25 cellular contexts compared by ENCODE assay signal in the genomic region with DNA sequence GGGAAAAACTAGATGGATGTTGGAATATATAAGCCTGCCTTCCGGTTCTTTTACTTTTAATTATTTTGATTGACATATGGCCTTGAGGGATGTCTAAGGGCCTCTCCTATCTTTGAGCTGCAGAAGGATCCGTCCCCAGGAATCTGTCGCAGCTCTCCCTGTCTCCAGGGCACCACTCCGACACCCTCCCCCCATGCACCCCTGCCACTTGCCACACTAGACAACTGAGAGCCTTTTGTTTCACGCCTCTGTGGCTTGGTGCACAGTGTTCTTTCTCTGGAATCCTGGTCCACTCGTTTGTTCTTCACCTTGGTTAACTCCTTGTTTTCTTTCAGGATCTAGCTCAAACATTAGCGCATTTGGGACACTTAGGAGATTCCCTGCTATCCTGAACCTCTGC.
DNase-seq lines count a peak whose midpoint lies in the region; ATAC-seq, FAIRE-seq and TF ChIP-seq lines count a peak whose summit lies in the region.
"Had no signal": no experiment of that assay in that cellular context is flagged by ENCODE, and none has a peak within 500 bp of the region (broad histone marks: within the 10 kb centered on the region; RNA-seq: fewer than 3 reads in every experiment).

No MANE protein-coding gene starts in this region.

- POLR2A ChIA-PET in WTC11 (lab: Charles Lee): no interaction called here

- no peak for FAIRE-seq in small intestine (lab: Jason Lieb, UNC)
- FAIRE-seq: H54, HTR-8/SVneo, RCC 7860 had no signal

- H3K27me3 Mint-ChIP-seq in WTC11 (ENCODE audit: low read depth): peaks cover 7% of the 10 kb centered on the region
- H3K27me3 Mint-ChIP-seq in neural progenitor cell (ENCODE audit: insufficient read depth, low read depth): peaks cover 2% of the 10 kb centered on the region
- H3K27me3 Mint-ChIP-seq: CD4-positive, alpha-beta memory T cell had no signal

- TF ChIP-seq CTCF in WTC11 (IDR thresholded peaks at IDR 0.05) (no peak), neural progenitor cell (IDR thresholded peaks at IDR 0.05) (no peak)

- no peaks in the 10 kb centered on the region for H3K79me2 ChIP-seq in neural progenitor cell (ENCODE audit: low read depth)

- CTCF ChIA-PET in WTC11 (lab: Charles Lee): no interaction called here

- no peaks in the 10 kb centered on the region for H4K20me1 ChIP-seq in neural progenitor cell (ENCODE audit: low read depth)
- H4K20me1 ChIP-seq: BLaER1 had no signal

- H3K4me3 Mint-ChIP-seq in WTC11 (no peak overlapping the region), neural progenitor cell (no peak overlapping the region)
- H3K4me3 Mint-ChIP-seq: CD4-positive, alpha-beta memory T cell had no signal

- 79 to 94% (median 91%) methylated on average over 7 of the region's 7 CpGs for WGBS in small intestine, 3 donors

- H3K9ac ChIP-seq in neural progenitor cell: no peak overlapping the region
- H3K9ac ChIP-seq: BLaER1 had no signal

- no peaks in the 10 kb centered on the region for H3K4me1 ChIP-seq in neural progenitor cell
- no peaks in the 10 kb centered on the region for H3K4me1 ChIP-seq in small intestine (ENCODE audit: control insufficient read depth in 2 of 2, insufficient read depth in 1 of 2, low read depth in 1 of 2, low read length in 1 of 2)

- peaks cover 43% of the 10 kb centered on the region for H3K4me1 Mint-ChIP-seq in WTC11
- H3K4me1 Mint-ChIP-seq in neural progenitor cell: no peaks in the 10 kb centered on the region

- no peaks in the 10 kb centered on the region for H3F3A ChIP-seq in neural progenitor cell (ENCODE audit: low read depth)

- H3K4me2 ChIP-seq in neural progenitor cell: no peak overlapping the region
- H3K4me2 ChIP-seq: BLaER1 had no signal

- peaks cover 27% of the 10 kb centered on the region for H3K36me3 Mint-ChIP-seq in WTC11
- peaks cover 17% of the 10 kb centered on the region for H3K36me3 Mint-ChIP-seq in neural progenitor cell

- no peaks in the 10 kb centered on the region for H3K9me3 ChIP-seq in neural progenitor cell (ENCODE audit: low read depth)
- H3K9me3 ChIP-seq in small intestine (ENCODE audit: control insufficient read depth, low read depth): no peaks in the 10 kb centered on the region

- no peak overlapping the region for H3K27ac ChIP-seq in neural progenitor cell
- no peak overlapping the region for H3K27ac ChIP-seq in substantia nigra (ENCODE audit: low read depth, low read length, poor library complexity, severe bottlenecking)
- H3K27ac ChIP-seq in small intestine (ENCODE audit: low read depth in 1 of 2, low read length in 1 of 2): no peak overlapping the region
- H3K27ac ChIP-seq: BLaER1, SK-N-MC had no signal

- H3K27ac Mint-ChIP-seq in WTC11: peak overlapping the region; percentile 80
- peak overlapping the region; percentile 39 for H3K27ac Mint-ChIP-seq in neural progenitor cell
- H3K27ac Mint-ChIP-seq: CD4-positive, alpha-beta memory T cell had no signal

- H3K9me3 Mint-ChIP-seq in WTC11 (peaks cover 5% of the 10 kb centered on the region), neural progenitor cell (peaks cover 10% of the 10 kb centered on the region)

- H3K4me3 ChIP-seq in neural progenitor cell (no peak overlapping the region), small intestine (ENCODE audit: low read depth in 1 of 2, low read length in 2 of 2) (no peak overlapping the region)
- H3K4me3 ChIP-seq: BLaER1, SK-N-MC had no signal

- no peak overlapping the region for H2AFZ ChIP-seq in neural progenitor cell (replicated peaks)

- DNase-seq in WTC11 (ENCODE audit: low spot score) (no peak), globus pallidus (ENCODE audit: low spot score) (peak; percentile 54), neural progenitor cell (ENCODE audit: low spot score) (no peak), substantia nigra (lab: John Stamatoyannopoulos, UW) (peak in 29 of 49 donors; percentile 10 to 71 (median 44)), NCI-H774 (lab: John Stamatoyannopoulos, UW) (no peak), NCI-H2081 treated with DMSO at 0.1 percent for 48 hours (lab: John Stamatoyannopoulos, UW) (no peak), small intestine (no peak)
- DNase-seq: CD4-positive, alpha-beta memory T cell; COR-L47; DMS53; KBM-7; MV-4-11; NCI-H1105; NCI-H1436 treated with DMSO at 0.1 percent for 48 hours; NCI-H187 treated with DMSO at 0.1 percent for 48 hours; NCI-H2107; NCI-H524; NCI-H748 treated with DMSO at 0.1 percent for 48 hours; SIG-M5 had no signal

- H3K27me3 ChIP-seq in neural progenitor cell (no peaks in the 10 kb centered on the region), small intestine (ENCODE audit: control insufficient read depth in 2 of 2, insufficient read depth in 2 of 2, low read length in 2 of 2) (no peaks in the 10 kb centered on the region)
- H3K27me3 ChIP-seq: BLaER1 had no signal

- ATAC-seq in WTC11: no peak
- ATAC-seq in GM18861 (IDR thresholded peaks at IDR 0.05; ENCODE audit: unreplicated experiment): no peak

- H3K36me3 ChIP-seq in neural progenitor cell (no peaks in the 10 kb centered on the region), small intestine (ENCODE audit: control insufficient read depth in 2 of 2, insufficient read depth in 2 of 2, low read length in 2 of 2) (peaks cover 0 to 2% of the 10 kb centered on the region in 2 donors)
- H3K36me3 ChIP-seq: BLaER1 had no signal

TF ChIP-seq in WTC11, 78 proteins besides CTCF, POLR2A, EP300 and RAD21:
- TF ChIP-seq, protein P1, sequence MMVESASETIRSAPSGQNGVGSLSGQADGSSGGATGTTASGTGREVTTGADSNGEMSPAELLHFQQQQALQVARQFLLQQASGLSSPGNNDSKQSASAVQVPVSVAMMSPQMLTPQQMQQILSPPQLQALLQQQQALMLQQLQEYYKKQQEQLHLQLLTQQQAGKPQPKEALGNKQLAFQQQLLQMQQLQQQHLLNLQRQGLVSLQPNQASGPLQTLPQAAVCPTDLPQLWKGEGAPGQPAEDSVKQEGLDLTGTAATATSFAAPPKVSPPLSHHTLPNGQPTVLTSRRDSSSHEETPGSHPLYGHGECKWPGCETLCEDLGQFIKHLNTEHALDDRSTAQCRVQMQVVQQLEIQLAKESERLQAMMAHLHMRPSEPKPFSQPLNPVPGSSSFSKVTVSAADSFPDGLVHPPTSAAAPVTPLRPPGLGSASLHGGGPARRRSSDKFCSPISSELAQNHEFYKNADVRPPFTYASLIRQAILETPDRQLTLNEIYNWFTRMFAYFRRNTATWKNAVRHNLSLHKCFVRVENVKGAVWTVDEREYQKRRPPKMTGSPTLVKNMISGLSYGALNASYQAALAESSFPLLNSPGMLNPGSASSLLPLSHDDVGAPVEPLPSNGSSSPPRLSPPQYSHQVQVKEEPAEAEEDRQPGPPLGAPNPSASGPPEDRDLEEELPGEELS (CRISPR knock-in tag; IDR thresholded peaks at IDR 0.05): no peak

Comparison
In these comparisons a context has a peak if more than half of its experiments do, and no peak if none do; other contexts are left out.
1. DNase-seq: peak in globus pallidus (single experiment) and substantia nigra (29 of 49); none in WTC11 (single experiment), neural progenitor cell (single experiment), NCI-H774 (single experiment), NCI-H2081 treated with DMSO at 0.1 percent for 48 hours (single experiment) and small intestine (single experiment).